10 cellular contexts compared by ENCODE assay signal in genomic region chr11:64620286-64620962, GRCh38.
DNase-seq lines count a peak whose midpoint lies in the region; ATAC-seq lines count a peak whose summit lies in the region.
"Had no signal": no experiment of that assay in that cellular context is flagged by ENCODE, and none has a peak within 500 bp of the region (broad histone marks: within the 10 kb centered on the region; RNA-seq: fewer than 3 reads in every experiment).

No MANE protein-coding gene starts in this region.

- H3K36me3 ChIP-seq in stomach smooth muscle (ENCODE audit: control insufficient read depth in 2 of 2, insufficient read depth in 2 of 2, low read length in 2 of 2), result peaks cover 0 to 1% of the 10 kb centered on the region in 2 donors
- H3K36me3 ChIP-seq: upper lobe of left lung had no signal

- H3K27me3 ChIP-seq in stomach smooth muscle (ENCODE audit: control insufficient read depth in 1 of 2, insufficient read depth in 2 of 2, low read length in 2 of 2), result peaks cover 0 to 2% of the 10 kb centered on the region in 2 donors
- H3K27me3 ChIP-seq: upper lobe of left lung had no signal

- no peaks in the 10 kb centered on the region for H3K9me3 ChIP-seq in stomach smooth muscle (ENCODE audit: control insufficient read depth in 2 of 2, low read length in 2 of 2)
- H3K9me3 ChIP-seq: A549, upper lobe of left lung had no signal

- peak overlapping the region; percentile 37 for H3K27ac ChIP-seq in stomach smooth muscle (ENCODE audit: low read length)
- H3K27ac ChIP-seq: A549 had no signal

- DNase-seq in NCI-H748 (lab: John Stamatoyannopoulos, UW; ENCODE audit: unreplicated experiment) (peak; percentile 29), NCI-H748 treated with DMSO at 0.1 percent for 48 hours (lab: John Stamatoyannopoulos, UW) (no peak), amygdala (lab: John Stamatoyannopoulos, UW) (peak in 37 of 56 donors; percentile 16 to 71 (median 38)), left kidney (ENCODE audit: low read depth, low spot score) (peak; percentile 94)
- DNase-seq in activated CD4-positive, alpha-beta T cell treated with anti-CD3 and anti-CD28 coated beads for 4 hours, result no peak
- DNase-seq in activated CD8-positive, alpha-beta memory T cell treated with anti-CD3 and anti-CD28 coated beads, Interleukin-2, amount 50 U/mL, for 4 hours, result no peak

- ATAC-seq in GM18511 (IDR thresholded peaks at IDR 0.05; ENCODE audit: unreplicated experiment), result no peak

- H3K4me3 ChIP-seq in stomach smooth muscle (ENCODE audit: low read length in 2 of 2), result no peak overlapping the region
- H3K4me3 ChIP-seq: A549, upper lobe of left lung had no signal

- H3K4me1 ChIP-seq in stomach smooth muscle (ENCODE audit: control insufficient read depth, insufficient read depth, low read length), result peaks cover 15% of the 10 kb centered on the region
- H3K4me1 ChIP-seq: A549 had no signal

- H3K9ac ChIP-seq in stomach smooth muscle (ENCODE audit: low read length in 2 of 2), result no peak overlapping the region

Comparison
In these comparisons a context has a peak if more than half of its experiments do, and no peak if none do; other contexts are left out.
1. DNase-seq: peak in NCI-H748 (single experiment), amygdala (37 of 56) and left kidney (single experiment); none in NCI-H748 treated with DMSO at 0.1 percent for 48 hours (single experiment), activated CD4-positive, alpha-beta T cell treated with anti-CD3 and anti-CD28 coated beads for 4 hours (0 of 2) and activated CD8-positive, alpha-beta memory T cell treated with anti-CD3 and anti-CD28 coated beads, Interleukin-2, amount 50 U/mL, for 4 hours (single experiment).